8 cellular contexts compared by ENCODE assay signal in genomic region chr3:168040624-168041208, GRCh38. TPM values are rescaled to one million over a fixed set of nuclear protein-coding genes. Genes with fewer than 3 reads are reported as not detected.
DNase-seq lines count a peak whose midpoint lies in the region; ATAC-seq, FAIRE-seq and TF ChIP-seq lines count a peak whose summit lies in the region.

No MANE protein-coding gene starts in this region.

- no peak overlapping the region for H4K8ac ChIP-seq in IMR-90 (ENCODE audit: low read depth in 2 of 2, low read length in 2 of 2)

- no peak overlapping the region for H3K14ac ChIP-seq in IMR-90 (replicated peaks; ENCODE audit: low read depth, low read length)

- H3K4ac ChIP-seq in IMR-90 (ENCODE audit: low read depth, low read length): no peak overlapping the region

- H3K79me1 ChIP-seq in IMR-90 (ENCODE audit: low read depth in 1 of 2, low read length in 2 of 2): peaks cover 11% of the 10 kb centered on the region in 2 experiments; a peak in 3 of 4 replicates

- peak; percentile 64 for TF ChIP-seq RAD21 in IMR-90 (IDR thresholded peaks at IDR 0.05; ENCODE audit: low read length)

- H3K9me3 Mint-ChIP-seq in CD4-positive, alpha-beta T cell: no peaks in the 10 kb centered on the region

- H3K18ac ChIP-seq in IMR-90 (ENCODE audit: low read depth, low read length): no peak overlapping the region

- no peak overlapping the region for H2BK20ac ChIP-seq in IMR-90 (ENCODE audit: low read depth, low read length)

- H3K23ac ChIP-seq in IMR-90 (ENCODE audit: low read depth, low read length): no peak overlapping the region

- H2AFZ ChIP-seq in IMR-90 (replicated peaks; ENCODE audit: low read length, poor library complexity): no peak overlapping the region
- H2AFZ ChIP-seq in OCI-LY1 (ENCODE audit: low read length): no peak overlapping the region

- no peaks in the 10 kb centered on the region for H3K9me1 ChIP-seq in IMR-90 (ENCODE audit: insufficient read depth, low read length)

- no peak overlapping the region for H4K5ac ChIP-seq in IMR-90 (ENCODE audit: low read depth, low read length)

- H3K27ac Mint-ChIP-seq in CD4-positive, alpha-beta T cell: no peak overlapping the region

- in situ Hi-C loops in IMR-90 (cut with MboI; ENCODE audit: low sequenced_read_pairs): loop anchor here (10.0 kb wide), 1 partner anchor 106 kb away; no protein-coding TSS in a partner anchor

- intact Hi-C loops in IMR-90 (cut with micrococcal nuclease) (loop anchor here (1.0 to 10.0 kb wide), 3 partner anchors 112 to 306 kb away; partner anchors contain the start of genes PDCD10 and SERPINI1), dorsolateral prefrontal cortex (cut with DNase I) (loop anchor here (5.0 to 10.0 kb wide), 3 partner anchors 636 to 804 kb away; partner anchors contain the start of gene ZBBX (in 1 of the 2))
- intact Hi-C loops in CD4-positive, alpha-beta T cell (cut with DNase I, micrococcal nuclease): loop anchor here in 1 of 2 experiments (10.0 kb wide), 1 partner anchor 1704 kb away; no protein-coding TSS in a partner anchor

- peaks cover 12% of the 10 kb centered on the region for H3K36me3 ChIP-seq in IMR-90 (ENCODE audit: control insufficient read depth, insufficient read depth, low read length)
- H3K36me3 ChIP-seq in OCI-LY1 (ENCODE audit: insufficient read depth, low read length): peaks cover 40% of the 10 kb centered on the region
- peaks cover 15% of the 10 kb centered on the region for H3K36me3 ChIP-seq in suprapubic skin

- ATAC-seq in GM21529 (IDR thresholded peaks at IDR 0.05; ENCODE audit: unreplicated experiment) (peak; percentile 67), IMR-90 (ENCODE audit: low read depth) (peak; percentile 90)
- no peak for ATAC-seq in CD4-positive, alpha-beta T cell (ENCODE audit: poor library complexity)

- no peak overlapping the region for H2BK120ac ChIP-seq in IMR-90 (ENCODE audit: low read depth, low read length)

- no peak overlapping the region for H3K27ac ChIP-seq in IMR-90 (ENCODE audit: insufficient read depth, low read length)
- H3K27ac ChIP-seq in OCI-LY1 (ENCODE audit: low read depth, low read length, poor library complexity, severe bottlenecking): no peak overlapping the region
- H3K27ac ChIP-seq in dorsolateral prefrontal cortex: peak overlapping the region in 5 of 59 donors; percentile 1 to 43 (median 9)
- no peak overlapping the region for H3K27ac ChIP-seq in suprapubic skin
- H3K27ac ChIP-seq in CD4-positive, alpha-beta T cell (ENCODE audit: low read depth, low read length): no peak overlapping the region

- H3K27me3 ChIP-seq in IMR-90 (ENCODE audit: control insufficient read depth, insufficient read depth, low read length): no peaks in the 10 kb centered on the region
- no peaks in the 10 kb centered on the region for H3K27me3 ChIP-seq in OCI-LY1 (ENCODE audit: insufficient read depth, low read length)
- H3K27me3 ChIP-seq in dorsolateral prefrontal cortex: no peaks in the 10 kb centered on the region
- H3K27me3 ChIP-seq in suprapubic skin: no peaks in the 10 kb centered on the region
- no peaks in the 10 kb centered on the region for H3K27me3 ChIP-seq in CD4-positive, alpha-beta T cell (ENCODE audit: control insufficient read depth, insufficient read depth, low read length)

- no peak overlapping the region for H2BK5ac ChIP-seq in IMR-90 (ENCODE audit: low read depth, low read length, poor library complexity, severe bottlenecking)

- DNase-seq in IMR-90 (peak; percentile 74), dorsolateral prefrontal cortex (no peak), myocyte (ENCODE audit: low read depth) (peak; percentile 73), suprapubic skin (ENCODE audit: low spot score in 2 of 2) (no peak)
- no peak for DNase-seq in CD4-positive, alpha-beta T cell

- H2AK9ac ChIP-seq in IMR-90 (replicated peaks; ENCODE audit: low read depth, low read length, poor library complexity): no peak overlapping the region

- no peak overlapping the region for H4K91ac ChIP-seq in IMR-90 (ENCODE audit: insufficient read depth, low read depth, low read length)

- no peak overlapping the region for H3K9ac ChIP-seq in IMR-90 (ENCODE audit: low read depth, low read length)
- no peak overlapping the region for H3K9ac ChIP-seq in OCI-LY1 (ENCODE audit: low read length)

- POLR2A ChIA-PET in IMR-90 (lab: Charles Lee; ENCODE audit: unreplicated experiment): no interaction called here
- POLR2A ChIA-PET in CD4-positive, alpha-beta T cell (lab: Charles Lee): no interaction called here

- no peak overlapping the region for H3K4me2 ChIP-seq in IMR-90 (ENCODE audit: low read depth, low read length)
- no peak overlapping the region for H3K4me2 ChIP-seq in OCI-LY1 (ENCODE audit: low read length)

- no peaks in the 10 kb centered on the region for H3K9me2 ChIP-seq in OCI-LY1 (ENCODE audit: low read depth, low read length)

- TF ChIP-seq EP300 in suprapubic skin (IDR thresholded peaks at IDR 0.05): no peak

- no peaks in the 10 kb centered on the region for H3F3A ChIP-seq in OCI-LY1 (ENCODE audit: insufficient read depth, low read length)

- H3K4me3 Mint-ChIP-seq in CD4-positive, alpha-beta T cell: no peak overlapping the region

- no peaks in the 10 kb centered on the region for H3K4me1 Mint-ChIP-seq in CD4-positive, alpha-beta T cell (ENCODE audit: low read depth)

- FAIRE-seq in G401.6 (lab: Jason Lieb, UNC): peak; percentile 90

- peak; percentile 65 for TF ChIP-seq CTCF in IMR-90 (conservative IDR thresholded peaks at IDR 0.05; ENCODE audit: low read depth, low read length)
- peak; percentile 95 for TF ChIP-seq CTCF in OCI-LY1 (IDR thresholded peaks at IDR 0.05; ENCODE audit: low read length)
- TF ChIP-seq CTCF in dorsolateral prefrontal cortex (IDR thresholded peaks at IDR 0.05 in 54 of 56, conservative IDR thresholded peaks at IDR 0.05 in 2 of 56; ENCODE audit: low read depth in 1 of 56, partially characterized antibody in 56 of 56): peak; percentile 34 to 77 (median 65)
- TF ChIP-seq CTCF in suprapubic skin (IDR thresholded peaks at IDR 0.05): peak in 1 of 2 donors; percentile 53
- TF ChIP-seq CTCF in CD4-positive, alpha-beta T cell (IDR thresholded peaks at IDR 0.05): no peak

- CTCF ChIA-PET in IMR-90 (lab: Yijun Ruan, JAX): interaction anchor here (0.5 to 2.1 kb wide), 24 partner anchors 9 to 1393 kb away, joined by 3 to 11 read pairs (median 4); partner anchors contain the start of gene ZBBX
- CTCF ChIA-PET in CD4-positive, alpha-beta T cell (lab: Charles Lee): no interaction called here

- BruUV-seq in IMR-90 (replicated peaks; lab: Mats Ljungman, UMichigan): no TSS peak

- no peak overlapping the region for H3K56ac ChIP-seq in IMR-90 (ENCODE audit: extremely low read depth, insufficient read depth, low read length)

- H3K4me1 ChIP-seq in IMR-90 (ENCODE audit: control insufficient read depth, insufficient read depth, low read length) (no peaks in the 10 kb centered on the region), OCI-LY1 (ENCODE audit: insufficient read depth, low read length, severe bottlenecking) (no peaks in the 10 kb centered on the region), suprapubic skin (no peaks in the 10 kb centered on the region)

- TF ChIP-seq POLR2A in IMR-90 (IDR thresholded peaks at IDR 0.05; ENCODE audit: low read depth, low read length) (no peak), suprapubic skin (IDR thresholded peaks at IDR 0.05) (no peak)

- WGBS in IMR-90 (ENCODE audit: extremely low coverage in 2 of 2, insufficient read length in 1 of 2), 2 experiments: no CpG with 5 or more reads among the region's 6 CpGs
- WGBS in suprapubic skin: 82% methylated on average over 6 of the region's 6 CpGs

- no peak overlapping the region for H3K4me3 ChIP-seq in IMR-90 (ENCODE audit: insufficient read depth, low read depth, low read length)
- H3K4me3 ChIP-seq in OCI-LY1 (ENCODE audit: low read depth, low read length, poor library complexity, severe bottlenecking): no peak overlapping the region
- no peak overlapping the region for H3K4me3 ChIP-seq in dorsolateral prefrontal cortex
- no peak overlapping the region for H3K4me3 ChIP-seq in suprapubic skin

- no peaks in the 10 kb centered on the region for H3K79me2 ChIP-seq in OCI-LY1 (ENCODE audit: insufficient read depth, low read length)

- H3K36me3 Mint-ChIP-seq in CD4-positive, alpha-beta T cell (ENCODE audit: low read depth): no peaks in the 10 kb centered on the region

- H4K20me1 ChIP-seq in IMR-90 (ENCODE audit: insufficient read depth, low read length) (no peaks in the 10 kb centered on the region), OCI-LY1 (ENCODE audit: insufficient read depth, low read length) (no peaks in the 10 kb centered on the region)

- H2BK15ac ChIP-seq in IMR-90 (ENCODE audit: low read depth, low read length): no peak overlapping the region

- H3K27me3 Mint-ChIP-seq in CD4-positive, alpha-beta T cell: no peaks in the 10 kb centered on the region

- H2AK5ac ChIP-seq in IMR-90 (ENCODE audit: low read depth, low read length): no peak overlapping the region

- dilution Hi-C loops in IMR-90 (cut with HindIII; ENCODE audit: low sequenced_read_pairs, unreplicated experiment): loop anchor here (25.0 kb wide), 1 partner anchor 122 kb away; no protein-coding TSS in a partner anchor

- H3K9me3 ChIP-seq in IMR-90 (ENCODE audit: control insufficient read depth, insufficient read depth, low read length): no peaks in the 10 kb centered on the region
- H3K9me3 ChIP-seq in OCI-LY1 (ENCODE audit: low read length): no peaks in the 10 kb centered on the region
- H3K9me3 ChIP-seq in suprapubic skin: no peaks in the 10 kb centered on the region
- no peaks in the 10 kb centered on the region for H3K9me3 ChIP-seq in CD4-positive, alpha-beta T cell (ENCODE audit: control insufficient read depth, low read length)

TF ChIP-seq in IMR-90, 13 proteins besides CTCF, POLR2A, EP300 and RAD21:
- TF ChIP-seq RCOR1 (IDR thresholded peaks at IDR 0.05; ENCODE audit: insufficient replicate concordance, low read length) (no peak), SMC3 (IDR thresholded peaks at IDR 0.05; ENCODE audit: low read depth, low read length) (peak; percentile 59)

RNA-seq across cellular contexts. Expression of gene GOLIM4, which starts 55.0 kb away (rescaled TPM):
- 71.2 and 90.0 TPM in 2 replicates for total RNA-seq in IMR-90 (2012; rRNA removed)
- 44.6 and 48.8 TPM in 2 replicates for polyA plus RNA-seq in IMR-90 (2012; rRNA removed)
- polyA plus RNA-seq in IMR-90 (2012; cell fraction: cytosol; rRNA removed): 19.4 and 19.5 TPM in 2 replicates
- 11.1 and 19.3 TPM in 2 replicates for polyA plus RNA-seq in IMR-90 (2012; cell fraction: nucleus; rRNA removed; ENCODE audit: low replicate concordance)
- total RNA-seq in dorsolateral prefrontal cortex: 100 to 1,000 TPM in 2 of 120 experiments, 10 to 100 TPM in 118; 26.3 to 108 (median 49.7) TPM
- 32.8 and 95.3 TPM in 2 replicates for total RNA-seq in myocyte
- polyA plus RNA-seq in myocyte (2012): 24.7 TPM
- 10 to 100 TPM; 16.0 to 21.3 (median 20.2) TPM for total RNA-seq in suprapubic skin
- under 1 TPM; 0.28 to 0.36 TPM for total RNA-seq in CD4-positive, alpha-beta T cell

Comparison
In these comparisons a context has a peak if more than half of its experiments do, and no peak if none do; other contexts are left out.
1. DNase-seq: peak in IMR-90 (single experiment) and myocyte (single experiment); none in dorsolateral prefrontal cortex (0 of 10), suprapubic skin (0 of 2) and CD4-positive, alpha-beta T cell (0 of 10).
2. RNA of gene GOLIM4, which starts 55.0 kb away (total RNA-seq): 32.8 to 95.3 TPM in myocyte, 71.2 to 90.0 TPM in IMR-90, 26.3 to 108 TPM in dorsolateral prefrontal cortex and 16.0 to 21.3 TPM in suprapubic skin; 0.28 to 0.36 TPM in CD4-positive, alpha-beta T cell; every median in the first group is over 10 times any median in the second.